Comparison of ENCODE assay signal across 19 cellular contexts in genomic region chr3:8576436-8576835, GRCh38.
"Had no signal": no experiment of that assay in that cellular context is flagged by ENCODE, and none has a peak within 500 bp of the region (broad histone marks: within the 10 kb centered on the region; RNA-seq: fewer than 3 reads in every experiment).

No MANE protein-coding gene starts in this region.

- H3K4me3 Mint-ChIP-seq: naive thymus-derived CD4-positive, alpha-beta T cell had no signal

- H3K27ac ChIP-seq: pancreas, sigmoid colon, suprapubic skin, WERI-Rb-1 had no signal

- H3K27ac Mint-ChIP-seq: naive thymus-derived CD4-positive, alpha-beta T cell had no signal

- H3K36me3 Mint-ChIP-seq: naive thymus-derived CD4-positive, alpha-beta T cell had no signal

- ATAC-seq: naive thymus-derived CD4-positive, alpha-beta T cell; pancreas; stimulated activated naive CD8-positive, alpha-beta T cell treated with anti-CD3 and anti-CD28 coated beads, Interleukin-15, Interleukin-2, amounts not matched to agents 100 U/mL and 50 U/mL, for 24 hours had no signal

- H3K36me3 ChIP-seq: pancreas, sigmoid colon, suprapubic skin, WERI-Rb-1 had no signal

- H3K4me1 ChIP-seq: pancreas, sigmoid colon had no signal

- H3K4me3 ChIP-seq: mucosa of descending colon, pancreas, sigmoid colon, suprapubic skin had no signal

- DNase-seq: activated CD4-positive, alpha-beta T cell treated with anti-CD3 and anti-CD28 coated beads for 1 hour; activated CD8-positive, alpha-beta memory T cell treated with anti-CD3 and anti-CD28 coated beads for 24 hours; activated CD8-positive, alpha-beta memory T cell treated with anti-CD3 and anti-CD28 coated beads, Interleukin-2, amount 50 U/mL, for 48 hours; activated effector memory CD4-positive, alpha-beta T cell treated with anti-CD3 and anti-CD28 coated beads, Interleukin-2, amount 50 U/mL, for 16 hours; activated naive CD4-positive, alpha-beta T cell treated with anti-CD3 and anti-CD28 coated beads, Interleukin-2, amount 50 U/mL, for 16 hours; activated T-cell treated with anti-CD3 and anti-CD28 coated beads, Interleukin-2, amount 50 U/mL, for 48 hours; dermis blood vessel endothelial cell; foreskin melanocyte; hypothalamus; mucosa of descending colon; naive thymus-derived CD4-positive, alpha-beta T cell; pancreas; sigmoid colon; stimulated activated CD4-positive, alpha-beta T cell treated with anti-CD3 and anti-CD28 coated beads, Interleukin-2, amount 100 ng/mL, for 24 hours; stimulated activated naive CD8-positive, alpha-beta T cell treated with anti-CD3 and anti-CD28 coated beads, Interleukin-15, Interleukin-2, amounts not matched to agents 100 U/mL and 50 U/mL, for 24 hours; SW 1271; trophoblast cell; WERI-Rb-1 had no signal

- H3K9me3 ChIP-seq: mucosa of descending colon, pancreas, sigmoid colon, suprapubic skin had no signal

- H3K27me3 ChIP-seq: pancreas, sigmoid colon, suprapubic skin had no signal
